In genomic region chr16:31262084-31262483, GRCh38 we compare ENCODE assay signal across 1 cellular context.
TF ChIP-seq lines count a peak whose summit lies in the region.

No MANE protein-coding gene starts in this region.

TF ChIP-seq in K562, 482 proteins besides CTCF, POLR2A, EP300 and RAD21:
- TF ChIP-seq HNRNPK (IDR thresholded peaks at IDR 0.05; ENCODE audit: low read depth, low read length, poor library complexity, severe bottlenecking): no peak
- no peak for TF ChIP-seq TAF9B (IDR thresholded peaks at IDR 0.05; ENCODE audit: partially characterized antibody)
- peak; percentile 42; the same call in 1 of the 2 replicates for TF ChIP-seq ZNF512 (tag; IDR thresholded peaks at IDR 0.05)
- TF ChIP-seq RBM14 (IDR thresholded peaks at IDR 0.05; ENCODE audit: borderline replicate concordance, insufficient read depth, low read depth, low read length): no peak
- no peak for TF ChIP-seq MYC (IDR thresholded peaks at IDR 0.05; ENCODE audit: low read depth, low read length)
- no peak for TF ChIP-seq MYC (CRISPR knock-in tag; IDR thresholded peaks at IDR 0.05; ENCODE audit: borderline replicate concordance, low read depth)
- no peak for TF ChIP-seq CBX3 (IDR thresholded peaks at IDR 0.05; ENCODE audit: borderline replicate concordance in 1 of 2, low read length in 2 of 2)
TF ChIP-seq in K562: peak in this region for 1.
